ENCODE assay signal across 33 cellular contexts in the genomic region with DNA sequence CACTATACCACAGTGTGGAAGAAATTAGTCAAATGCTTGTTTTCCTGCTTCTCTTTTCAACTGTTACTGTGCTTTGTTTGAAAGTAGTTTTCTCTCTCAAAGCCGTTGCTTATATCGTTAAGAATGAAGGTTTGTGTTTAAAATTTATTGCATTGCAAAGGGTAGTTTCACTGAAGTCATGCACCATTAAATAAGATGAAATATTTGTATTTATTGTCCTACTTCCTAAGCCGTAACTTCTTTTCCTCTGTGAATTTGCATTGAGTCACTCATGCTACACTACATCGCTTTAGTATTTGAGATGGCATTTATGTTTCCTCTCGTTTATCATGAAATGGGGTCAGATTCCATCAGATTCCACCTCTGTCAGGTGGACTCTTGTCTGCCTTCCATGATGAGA.
"Had no signal": no experiment of that assay in that cellular context is flagged by ENCODE, and none has a peak within 500 bp of the region (broad histone marks: within the 10 kb centered on the region; RNA-seq: fewer than 3 reads in every experiment).

No MANE protein-coding gene starts in this region.

- H3K36me3 ChIP-seq: breast epithelium, colonic mucosa had no signal

- DNase-seq: activated B cell treated with CpG ODN at 0.5 μM for 24 hours; activated CD4-positive, alpha-beta memory T cell treated with anti-CD3 and anti-CD28 coated beads, Interleukin-2, amount 10 ng/mL, durations not matched to agents 7 days and 5 days; activated CD4-positive, alpha-beta T cell treated with anti-CD3 and anti-CD28 coated beads for 1 hour; activated CD4-positive, alpha-beta T cell treated with anti-CD3 and anti-CD28 coated beads for 4 hours; activated CD4-positive, alpha-beta T cell treated with anti-CD3 and anti-CD28 coated beads, Interleukin-2, amount 10 ng/mL, durations not matched to agents 7 days and 5 days; activated CD4-positive, alpha-beta T cell treated with anti-CD3 and anti-CD28 coated beads, Interleukin-2, amount 50 U/mL, for 4 hours; activated CD8-positive, alpha-beta memory T cell treated with anti-CD3 and anti-CD28 coated beads, Interleukin-2, amount 50 U/mL, for 48 hours; activated gamma-delta T cell; activated naive CD4-positive, alpha-beta T cell; activated naive CD4-positive, alpha-beta T cell treated with anti-CD3 and anti-CD28 coated beads, Interleukin-2, amount 10 ng/mL, durations not matched to agents 7 days and 5 days; activated naive CD8-positive, alpha-beta T cell treated with anti-CD3 and anti-CD28 coated beads, Interleukin-2, amount 10 ng/mL, durations not matched to agents 7 days and 5 days; activated T-cell treated with anti-CD3 and anti-CD28 coated beads for 4 hours; activated T-cell treated with anti-CD3 and anti-CD28 coated beads, Interleukin-2, amount 50 U/mL, for 24 hours; activated T-cell treated with anti-CD3 and anti-CD28 coated beads, Interleukin-2, amount 50 U/mL, for 72 hours; central memory CD4-positive, alpha-beta T cell; cerebellar nuclear complex; colonic mucosa; effector CD8-positive, alpha-beta T cell; endodermal cell; foreskin fibroblast; gastrocnemius medialis; glutamatergic neuron; heart left ventricle; T-helper 17 cell; T1000; WERI-Rb-1 had no signal

- H3K4me3 ChIP-seq: ascending aorta, breast epithelium, cardiac muscle cell, colonic mucosa, gastrocnemius medialis, heart left ventricle had no signal

- H3K9me3 ChIP-seq: ascending aorta, breast epithelium, colonic mucosa, gastrocnemius medialis had no signal

- H3K9me3 Mint-ChIP-seq: activated B cell treated with CpG ODN at 0.5 μM for 24 hours; activated CD4-positive, alpha-beta memory T cell treated with anti-CD3 and anti-CD28 coated beads, Interleukin-2, amount 10 ng/mL, durations not matched to agents 7 days and 5 days; activated CD4-positive, alpha-beta T cell treated with anti-CD3 and anti-CD28 coated beads, Interleukin-2, amount 10 ng/mL, durations not matched to agents 7 days and 5 days; activated naive CD4-positive, alpha-beta T cell treated with anti-CD3 and anti-CD28 coated beads, Interleukin-2, amount 10 ng/mL, durations not matched to agents 7 days and 5 days; activated naive CD8-positive, alpha-beta T cell treated with anti-CD3 and anti-CD28 coated beads, Interleukin-2, amount 10 ng/mL, durations not matched to agents 7 days and 5 days; endodermal cell; T-helper 2 cell treated with Interferon-gamma antibody and Interleukin-4, amounts not matched to agents 5 μg/mL and 100 μg/mL, for 36 hours had no signal

- ATAC-seq: activated naive CD4-positive, alpha-beta T cell treated with anti-CD3 and anti-CD28 coated beads, Interleukin-2, amount 50 U/mL, for 72 hours; activated T-cell treated with anti-CD3 and anti-CD28 coated beads, Interleukin-2, amount 50 U/mL, for 72 hours; esophagus mucosa; gastrocnemius medialis; heart left ventricle; T-helper 17 cell had no signal

- H3K4me1 Mint-ChIP-seq: activated B cell treated with CpG ODN at 0.5 μM for 24 hours; activated CD4-positive, alpha-beta memory T cell treated with anti-CD3 and anti-CD28 coated beads, Interleukin-2, amount 10 ng/mL, durations not matched to agents 7 days and 5 days; activated CD4-positive, alpha-beta T cell treated with anti-CD3 and anti-CD28 coated beads, Interleukin-2, amount 10 ng/mL, durations not matched to agents 7 days and 5 days; activated naive CD4-positive, alpha-beta T cell treated with anti-CD3 and anti-CD28 coated beads, Interleukin-2, amount 10 ng/mL, durations not matched to agents 7 days and 5 days; T-helper 17 cell had no signal

- H3K27me3 Mint-ChIP-seq: brain had no signal

- H3K27ac Mint-ChIP-seq: activated B cell treated with CpG ODN at 0.5 μM for 24 hours; activated CD4-positive, alpha-beta memory T cell treated with anti-CD3 and anti-CD28 coated beads, Interleukin-2, amount 10 ng/mL, durations not matched to agents 7 days and 5 days; activated CD4-positive, alpha-beta T cell treated with anti-CD3 and anti-CD28 coated beads, Interleukin-2, amount 10 ng/mL, durations not matched to agents 7 days and 5 days; activated naive CD4-positive, alpha-beta T cell treated with anti-CD3 and anti-CD28 coated beads, Interleukin-2, amount 10 ng/mL, durations not matched to agents 7 days and 5 days; activated naive CD4-positive, alpha-beta T cell treated with anti-CD3 and anti-CD28 coated beads, Interleukin-2, amount 50 U/mL, for 72 hours; activated naive CD8-positive, alpha-beta T cell treated with anti-CD3 and anti-CD28 coated beads, Interleukin-2, amount 10 ng/mL, durations not matched to agents 7 days and 5 days; activated T-cell treated with anti-CD3 and anti-CD28 coated beads, Interleukin-2, amount 50 U/mL, for 24 hours; activated T-cell treated with anti-CD3 and anti-CD28 coated beads, Interleukin-2, amount 50 U/mL, for 72 hours; endodermal cell; T-helper 17 cell; T-helper 2 cell treated with Interferon-gamma antibody and Interleukin-4, amounts not matched to agents 5 μg/mL and 100 μg/mL, for 36 hours had no signal

- H3K27me3 ChIP-seq: ascending aorta, breast epithelium, cardiac muscle cell, colonic mucosa, gastrocnemius medialis, heart left ventricle had no signal

- H3K4me1 ChIP-seq: ascending aorta, breast epithelium, colonic mucosa, gastrocnemius medialis, heart left ventricle had no signal

- H3K36me3 Mint-ChIP-seq: activated naive CD4-positive, alpha-beta T cell treated with anti-CD3 and anti-CD28 coated beads, Interleukin-2, amount 10 ng/mL, durations not matched to agents 7 days and 5 days; activated naive CD8-positive, alpha-beta T cell treated with anti-CD3 and anti-CD28 coated beads, Interleukin-2, amount 10 ng/mL, durations not matched to agents 7 days and 5 days had no signal

- H3K4me3 Mint-ChIP-seq: activated B cell treated with CpG ODN at 0.5 μM for 24 hours; activated CD4-positive, alpha-beta memory T cell treated with anti-CD3 and anti-CD28 coated beads, Interleukin-2, amount 10 ng/mL, durations not matched to agents 7 days and 5 days; activated CD4-positive, alpha-beta T cell treated with anti-CD3 and anti-CD28 coated beads, Interleukin-2, amount 10 ng/mL, durations not matched to agents 7 days and 5 days; activated naive CD4-positive, alpha-beta T cell treated with anti-CD3 and anti-CD28 coated beads, Interleukin-2, amount 10 ng/mL, durations not matched to agents 7 days and 5 days; activated naive CD8-positive, alpha-beta T cell treated with anti-CD3 and anti-CD28 coated beads, Interleukin-2, amount 10 ng/mL, durations not matched to agents 7 days and 5 days; activated T-cell treated with anti-CD3 and anti-CD28 coated beads, Interleukin-2, amount 50 U/mL, for 24 hours; activated T-cell treated with anti-CD3 and anti-CD28 coated beads, Interleukin-2, amount 50 U/mL, for 72 hours; brain; endodermal cell; T-helper 17 cell; T-helper 2 cell treated with Interferon-gamma antibody and Interleukin-4, amounts not matched to agents 5 μg/mL and 100 μg/mL, for 36 hours had no signal

- H3K27ac ChIP-seq: ascending aorta, breast epithelium, cardiac muscle cell, colonic mucosa, gastrocnemius medialis, heart left ventricle, WERI-Rb-1 had no signal
